ENCODE assay signal across 29 cellular contexts in the genomic region with DNA sequence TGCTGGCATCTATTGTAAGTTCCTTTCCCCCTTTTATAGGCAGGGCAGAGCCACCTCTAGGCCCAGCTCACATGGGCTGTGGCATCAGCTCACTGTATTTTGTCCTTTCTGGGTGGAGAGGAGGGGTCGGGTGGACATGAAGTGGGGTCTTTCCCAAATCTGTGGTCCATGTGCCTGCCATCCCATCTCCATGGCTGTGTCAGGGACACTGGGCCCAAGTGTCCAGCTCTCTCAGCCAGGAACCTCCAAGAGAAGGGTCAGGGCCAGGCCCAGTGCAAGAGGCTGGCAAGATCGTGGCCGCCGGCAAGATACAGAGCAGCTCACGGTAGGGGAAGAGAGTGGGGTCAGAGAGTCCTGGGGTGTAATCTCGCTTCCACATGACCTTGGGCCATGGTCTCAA.
"Had no signal": no experiment of that assay in that cellular context is flagged by ENCODE, and none has a peak within 500 bp of the region (broad histone marks: within the 10 kb centered on the region; RNA-seq: fewer than 3 reads in every experiment).

No MANE protein-coding gene starts in this region.

- H3K27me3 ChIP-seq: adrenal gland, ascending aorta, breast epithelium, cardiac muscle cell, colonic mucosa had no signal

- H3K36me3 ChIP-seq: adrenal gland, ascending aorta, breast epithelium, cardiac muscle cell, colonic mucosa, esophagus squamous epithelium, gastroesophageal sphincter had no signal

- H3K27ac Mint-ChIP-seq: activated CD4-positive, alpha-beta memory T cell treated with anti-CD3 and anti-CD28 coated beads, Interleukin-2, amount 10 ng/mL, durations not matched to agents 7 days and 5 days; activated CD4-positive, alpha-beta T cell treated with anti-CD3 and anti-CD28 coated beads, Interleukin-2, amount 10 ng/mL, durations not matched to agents 7 days and 5 days; activated naive CD4-positive, alpha-beta T cell treated with anti-CD3 and anti-CD28 coated beads for 36 hours; activated naive CD4-positive, alpha-beta T cell treated with anti-CD3 and anti-CD28 coated beads, Interleukin-2, amount 50 U/mL, for 24 hours; activated naive CD8-positive, alpha-beta T cell treated with anti-CD3 and anti-CD28 coated beads for 36 hours; activated naive CD8-positive, alpha-beta T cell treated with anti-CD3 and anti-CD28 coated beads, Interleukin-2, amount 50 U/mL, for 24 hours; activated T-helper 1 cell treated with anti-CD3 and anti-CD28 coated beads, Interleukin-12 subunit alpha, Interleukin-12 subunit beta, Interleukin-2, Interleukin-4 antibody, amounts not matched to agents 30 ng/mL and 10 ng/mL and 1 ng/mL, durations not matched to agents 14 hours and 24 hours and 36 hours; activated T-helper 2 cell treated with anti-CD3 and anti-CD28 coated beads, Interferon-gamma antibody, Interleukin-2, Interleukin-4, amounts not matched to agents 10 μg/mL and 5 μg/mL and 100 μg/mL, durations not matched to agents 14 hours and 24 hours and 36 hours; brain; WTC11 had no signal

- H3K9me3 ChIP-seq: adrenal gland, ascending aorta, breast epithelium, colonic mucosa, esophagus squamous epithelium, gastroesophageal sphincter had no signal

- H3K27me3 Mint-ChIP-seq: brain had no signal

- H3K4me1 Mint-ChIP-seq: activated CD4-positive, alpha-beta memory T cell treated with anti-CD3 and anti-CD28 coated beads, Interleukin-2, amount 10 ng/mL, durations not matched to agents 7 days and 5 days; activated CD4-positive, alpha-beta T cell treated with anti-CD3 and anti-CD28 coated beads, Interleukin-2, amount 10 ng/mL, durations not matched to agents 7 days and 5 days; activated naive CD4-positive, alpha-beta T cell treated with anti-CD3 and anti-CD28 coated beads, Interleukin-2, amount 50 U/mL, for 24 hours had no signal

- H3K4me3 Mint-ChIP-seq: activated CD4-positive, alpha-beta memory T cell treated with anti-CD3 and anti-CD28 coated beads, Interleukin-2, amount 10 ng/mL, durations not matched to agents 7 days and 5 days; activated CD4-positive, alpha-beta T cell treated with anti-CD3 and anti-CD28 coated beads, Interleukin-2, amount 10 ng/mL, durations not matched to agents 7 days and 5 days; activated naive CD4-positive, alpha-beta T cell treated with anti-CD3 and anti-CD28 coated beads for 36 hours; activated naive CD4-positive, alpha-beta T cell treated with anti-CD3 and anti-CD28 coated beads, Interleukin-2, amount 50 U/mL, for 24 hours; activated naive CD8-positive, alpha-beta T cell treated with anti-CD3 and anti-CD28 coated beads for 36 hours; activated naive CD8-positive, alpha-beta T cell treated with anti-CD3 and anti-CD28 coated beads, Interleukin-2, amount 50 U/mL, for 24 hours; activated T-helper 1 cell treated with anti-CD3 and anti-CD28 coated beads, Interleukin-12 subunit alpha, Interleukin-12 subunit beta, Interleukin-2, Interleukin-4 antibody, amounts not matched to agents 30 ng/mL and 10 ng/mL and 1 ng/mL, durations not matched to agents 14 hours and 24 hours and 36 hours; brain; WTC11 had no signal

- H3K27ac ChIP-seq: adrenal gland, ascending aorta, breast epithelium, cardiac muscle cell, colonic mucosa, epithelial cell of prostate, esophagus squamous epithelium, gastroesophageal sphincter had no signal

- H3K4me3 ChIP-seq: adrenal gland, ascending aorta, breast epithelium, cardiac muscle cell, colonic mucosa, esophagus squamous epithelium, gastroesophageal sphincter had no signal

- DNase-seq: activated CD4-positive, alpha-beta memory T cell treated with anti-CD3 and anti-CD28 coated beads, Interleukin-2, amount 10 ng/mL, durations not matched to agents 7 days and 5 days; activated CD4-positive, alpha-beta T cell treated with anti-CD3 and anti-CD28 coated beads for 1 hour; activated CD4-positive, alpha-beta T cell treated with anti-CD3 and anti-CD28 coated beads for 4 hours; activated CD4-positive, alpha-beta T cell treated with anti-CD3 and anti-CD28 coated beads, Interleukin-2, amount 50 U/mL, for 4 hours; activated effector memory CD4-positive, alpha-beta T cell treated with anti-CD3 and anti-CD28 coated beads, Interleukin-2, amount 50 U/mL, for 16 hours; activated naive CD4-positive, alpha-beta T cell treated with anti-CD3 and anti-CD28 coated beads for 36 hours; activated naive CD8-positive, alpha-beta T cell treated with anti-CD3 and anti-CD28 coated beads for 36 hours; activated naive CD8-positive, alpha-beta T cell treated with anti-CD3 and anti-CD28 coated beads, Interleukin-2, amount 50 U/mL, for 24 hours; activated T-cell treated with anti-CD3 and anti-CD28 coated beads, Interleukin-2, amount 50 U/mL, for 1 hour; activated T-cell treated with anti-CD3 and anti-CD28 coated beads, Interleukin-2, amount 50 U/mL, for 48 hours; central memory CD4-positive, alpha-beta T cell; cerebellar nuclear complex; colonic mucosa; effector CD8-positive, alpha-beta T cell; esophagus squamous epithelium; foreskin melanocyte; T-helper 2 cell had no signal

- H3K4me1 ChIP-seq: adrenal gland, ascending aorta, breast epithelium, colonic mucosa, esophagus squamous epithelium, gastroesophageal sphincter had no signal

- H3K9me3 Mint-ChIP-seq: activated CD4-positive, alpha-beta memory T cell treated with anti-CD3 and anti-CD28 coated beads, Interleukin-2, amount 10 ng/mL, durations not matched to agents 7 days and 5 days; activated CD4-positive, alpha-beta T cell treated with anti-CD3 and anti-CD28 coated beads, Interleukin-2, amount 10 ng/mL, durations not matched to agents 7 days and 5 days; activated naive CD4-positive, alpha-beta T cell treated with anti-CD3 and anti-CD28 coated beads for 36 hours; activated naive CD4-positive, alpha-beta T cell treated with anti-CD3 and anti-CD28 coated beads, Interleukin-2, amount 50 U/mL, for 24 hours; activated naive CD8-positive, alpha-beta T cell treated with anti-CD3 and anti-CD28 coated beads for 36 hours; activated naive CD8-positive, alpha-beta T cell treated with anti-CD3 and anti-CD28 coated beads, Interleukin-2, amount 50 U/mL, for 24 hours; activated T-helper 1 cell treated with anti-CD3 and anti-CD28 coated beads, Interleukin-12 subunit alpha, Interleukin-12 subunit beta, Interleukin-2, Interleukin-4 antibody, amounts not matched to agents 30 ng/mL and 10 ng/mL and 1 ng/mL, durations not matched to agents 14 hours and 24 hours and 36 hours; activated T-helper 2 cell treated with anti-CD3 and anti-CD28 coated beads, Interferon-gamma antibody, Interleukin-2, Interleukin-4, amounts not matched to agents 10 μg/mL and 5 μg/mL and 100 μg/mL, durations not matched to agents 14 hours and 24 hours and 36 hours had no signal

- H3K36me3 Mint-ChIP-seq: activated naive CD4-positive, alpha-beta T cell treated with anti-CD3 and anti-CD28 coated beads, Interleukin-2, amount 50 U/mL, for 24 hours; activated naive CD8-positive, alpha-beta T cell treated with anti-CD3 and anti-CD28 coated beads for 36 hours; brain had no signal
